ENCODE assay signal across 17 cellular contexts in genomic region chr3:172319653-172320052, GRCh38.
A peak's percentile ranks its signal among the peaks of the same experiment; 100 is the strongest.
DNase-seq lines count a peak whose midpoint lies in the region; ATAC-seq and TF ChIP-seq lines count a peak whose summit lies in the region.
"Had no signal": no experiment of that assay in that cellular context is flagged by ENCODE, and none has a peak within 500 bp of the region (broad histone marks: within the 10 kb centered on the region; RNA-seq: fewer than 3 reads in every experiment).

No MANE protein-coding gene starts in this region.

- intact Hi-C loops in activated naive CD4-positive, alpha-beta T cell treated with anti-CD3 and anti-CD28 coated beads for 36 hours (cut with micrococcal nuclease), result no loop called here
- intact Hi-C loops in heart right ventricle (cut with DNase I) (loop anchor here in 5 of 10 donors (5.0 to 10.0 kb wide), 6 partner anchors 275 to 495 kb away; partner anchors contain the start of gene FNDC3B (in 3 of the 5)), upper lobe of right lung (cut with DNase I) (no loop called here)

- CTCF ChIA-PET in activated naive CD4-positive, alpha-beta T cell treated with anti-CD3 and anti-CD28 coated beads for 36 hours (lab: Charles Lee), result interaction anchor here (5.9 kb wide), 1 partner anchor 12 kb away, joined by 23 read pairs; no protein-coding TSS in a partner anchor

- DNase-seq in activated naive CD4-positive, alpha-beta T cell treated with anti-CD3 and anti-CD28 coated beads, Interleukin-2, amount 50 U/mL, for 72 hours (ENCODE audit: low spot score in 2 of 2), result no peak
- no peak for DNase-seq in activated naive CD4-positive, alpha-beta T cell treated with anti-CD3 and anti-CD28 coated beads for 36 hours
- DNase-seq in heart right ventricle, result no peak
- no peak for DNase-seq in osteoblast (ENCODE audit: insufficient read length, low spot score, missing footprints)
- no peak for DNase-seq in upper lobe of right lung
- no peak for DNase-seq in NCI-H2081 (lab: John Stamatoyannopoulos, UW)
- DNase-seq in cerebellar cortex (ENCODE audit: low spot score), result no peak
- no peak for DNase-seq in NCI-H1105 (lab: John Stamatoyannopoulos, UW)
- DNase-seq: 8988T; activated naive CD4-positive, alpha-beta T cell treated with anti-CD3 and anti-CD28 coated beads, Interleukin-2, amount 10 ng/mL, durations not matched to agents 7 days and 5 days; caudate nucleus; glutamatergic neuron; RPMI8226; stimulated activated naive CD8-positive, alpha-beta T cell treated with anti-CD3 and anti-CD28 coated beads, Interleukin-15, Interleukin-2, amounts not matched to agents 100 U/mL and 50 U/mL, for 24 hours; T-cell had no signal

- no peaks in the 10 kb centered on the region for H3K9me3 ChIP-seq in heart right ventricle
- no peaks in the 10 kb centered on the region for H3K9me3 ChIP-seq in osteoblast (ENCODE audit: low read depth, low read length)
- no peaks in the 10 kb centered on the region for H3K9me3 ChIP-seq in upper lobe of right lung

- H3K27ac ChIP-seq in heart right ventricle (peak overlapping the region; percentile 2 to 88 (median 80)), osteoblast (ENCODE audit: low read depth, low read length) (peak overlapping the region; percentile 95), upper lobe of right lung (peak overlapping the region; percentile 73)

- H2AFZ ChIP-seq in osteoblast (ENCODE audit: low read length), result no peak overlapping the region

- H3K4me1 Mint-ChIP-seq in activated naive CD4-positive, alpha-beta T cell treated with anti-CD3 and anti-CD28 coated beads for 36 hours (ENCODE audit: low read depth), result peaks cover 21% of the 10 kb centered on the region
- H3K4me1 Mint-ChIP-seq: activated naive CD4-positive, alpha-beta T cell treated with anti-CD3 and anti-CD28 coated beads, Interleukin-2, amount 10 ng/mL, durations not matched to agents 7 days and 5 days; IgD-negative memory B cell had no signal

- H3K27ac Mint-ChIP-seq in activated naive CD4-positive, alpha-beta T cell treated with anti-CD3 and anti-CD28 coated beads, Interleukin-2, amount 50 U/mL, for 72 hours, result peak overlapping the region; percentile 18 to 93
- H3K27ac Mint-ChIP-seq in activated naive CD4-positive, alpha-beta T cell treated with anti-CD3 and anti-CD28 coated beads for 36 hours, result no peak overlapping the region
- H3K27ac Mint-ChIP-seq: activated naive CD4-positive, alpha-beta T cell treated with anti-CD3 and anti-CD28 coated beads, Interleukin-2, amount 10 ng/mL, durations not matched to agents 7 days and 5 days; T-cell had no signal

- H3K79me2 ChIP-seq in osteoblast (ENCODE audit: insufficient read depth, low read length), result peaks cover 26% of the 10 kb centered on the region

- no peak for TF ChIP-seq CTCF in heart right ventricle (IDR thresholded peaks at IDR 0.05)
- no peak for TF ChIP-seq CTCF in osteoblast (IDR thresholded peaks at IDR 0.05; ENCODE audit: extremely low read depth, low read depth, low read length)
- TF ChIP-seq CTCF in upper lobe of right lung (IDR thresholded peaks at IDR 0.05), result no peak

- 33 to 49% methylated on average over 5 of the region's 5 CpGs for WGBS in heart right ventricle, 2 donors

- H3K36me3 Mint-ChIP-seq in activated naive CD4-positive, alpha-beta T cell treated with anti-CD3 and anti-CD28 coated beads, Interleukin-2, amount 50 U/mL, for 72 hours, result peaks cover 0 to 6% of the 10 kb centered on the region in 2 donors
- peaks cover 9% of the 10 kb centered on the region for H3K36me3 Mint-ChIP-seq in activated naive CD4-positive, alpha-beta T cell treated with anti-CD3 and anti-CD28 coated beads for 36 hours (ENCODE audit: low read depth)
- H3K36me3 Mint-ChIP-seq: activated naive CD4-positive, alpha-beta T cell treated with anti-CD3 and anti-CD28 coated beads, Interleukin-2, amount 10 ng/mL, durations not matched to agents 7 days and 5 days had no signal

- no peak overlapping the region for H3K4me2 ChIP-seq in osteoblast (ENCODE audit: insufficient read depth, low read length)

- no peak overlapping the region for H3K4me3 ChIP-seq in heart right ventricle
- no peak overlapping the region for H3K4me3 ChIP-seq in osteoblast (ENCODE audit: insufficient read depth, low read length)
- H3K4me3 ChIP-seq in upper lobe of right lung, result no peak overlapping the region

- H3K36me3 ChIP-seq in heart right ventricle, result peaks cover 0 to 69% (median 4%) of the 10 kb centered on the region in 9 donors
- H3K36me3 ChIP-seq in osteoblast (ENCODE audit: insufficient read depth, low read length), result peaks cover 55% of the 10 kb centered on the region
- H3K36me3 ChIP-seq in upper lobe of right lung, result peaks cover 42% of the 10 kb centered on the region

- H3K4me3 Mint-ChIP-seq in activated naive CD4-positive, alpha-beta T cell treated with anti-CD3 and anti-CD28 coated beads for 36 hours, result no peak overlapping the region
- H3K4me3 Mint-ChIP-seq: activated naive CD4-positive, alpha-beta T cell treated with anti-CD3 and anti-CD28 coated beads, Interleukin-2, amount 10 ng/mL, durations not matched to agents 7 days and 5 days; T-cell had no signal

- H3K9me3 Mint-ChIP-seq in activated naive CD4-positive, alpha-beta T cell treated with anti-CD3 and anti-CD28 coated beads, Interleukin-2, amount 50 U/mL, for 72 hours, result no peaks in the 10 kb centered on the region
- no peaks in the 10 kb centered on the region for H3K9me3 Mint-ChIP-seq in activated naive CD4-positive, alpha-beta T cell treated with anti-CD3 and anti-CD28 coated beads for 36 hours
- H3K9me3 Mint-ChIP-seq: activated naive CD4-positive, alpha-beta T cell treated with anti-CD3 and anti-CD28 coated beads, Interleukin-2, amount 10 ng/mL, durations not matched to agents 7 days and 5 days; IgD-negative memory B cell; T-cell had no signal

- H3K4me1 ChIP-seq in heart right ventricle (peaks cover 7 to 100% (median 90%) of the 10 kb centered on the region in 9 donors), osteoblast (ENCODE audit: insufficient read depth, low read length) (peaks cover 66% of the 10 kb centered on the region), upper lobe of right lung (peaks cover 58% of the 10 kb centered on the region)

- peaks cover 27% of the 10 kb centered on the region for H4K20me1 ChIP-seq in osteoblast (ENCODE audit: insufficient read depth, low read length)

- no peak for ATAC-seq in activated naive CD4-positive, alpha-beta T cell treated with anti-CD3 and anti-CD28 coated beads, Interleukin-2, amount 50 U/mL, for 72 hours
- peak in 6 of 8 donors; percentile 24 to 75 (median 43) for ATAC-seq in heart right ventricle
- ATAC-seq in upper lobe of right lung, result no peak
- ATAC-seq: sciatic nerve; stimulated activated naive CD8-positive, alpha-beta T cell treated with anti-CD3 and anti-CD28 coated beads, Interleukin-15, Interleukin-2, amounts not matched to agents 100 U/mL and 50 U/mL, for 24 hours; T-cell had no signal

- H3K27me3 ChIP-seq in heart right ventricle (no peaks in the 10 kb centered on the region), osteoblast (ENCODE audit: insufficient read depth, low read length) (no peaks in the 10 kb centered on the region), upper lobe of right lung (no peaks in the 10 kb centered on the region)

- H3K27me3 Mint-ChIP-seq in activated naive CD4-positive, alpha-beta T cell treated with anti-CD3 and anti-CD28 coated beads for 36 hours (ENCODE audit: low read depth), result no peaks in the 10 kb centered on the region
- H3K27me3 Mint-ChIP-seq: activated naive CD4-positive, alpha-beta T cell treated with anti-CD3 and anti-CD28 coated beads, Interleukin-2, amount 10 ng/mL, durations not matched to agents 7 days and 5 days; IgD-negative memory B cell; T-cell had no signal

Comparison
In these comparisons a context has a peak if more than half of its experiments do, and no peak if none do; other contexts are left out.
1. ATAC-seq: peak in heart right ventricle (6 of 8); none in activated naive CD4-positive, alpha-beta T cell treated with anti-CD3 and anti-CD28 coated beads, Interleukin-2, amount 50 U/mL, for 72 hours (0 of 2) and upper lobe of right lung (single experiment).
2. Peak in every context shown above with its lines, with median percentiles within 50 percentile points of each other: H3K27ac ChIP-seq.